23 cellular contexts compared by ENCODE assay signal in the genomic region with DNA sequence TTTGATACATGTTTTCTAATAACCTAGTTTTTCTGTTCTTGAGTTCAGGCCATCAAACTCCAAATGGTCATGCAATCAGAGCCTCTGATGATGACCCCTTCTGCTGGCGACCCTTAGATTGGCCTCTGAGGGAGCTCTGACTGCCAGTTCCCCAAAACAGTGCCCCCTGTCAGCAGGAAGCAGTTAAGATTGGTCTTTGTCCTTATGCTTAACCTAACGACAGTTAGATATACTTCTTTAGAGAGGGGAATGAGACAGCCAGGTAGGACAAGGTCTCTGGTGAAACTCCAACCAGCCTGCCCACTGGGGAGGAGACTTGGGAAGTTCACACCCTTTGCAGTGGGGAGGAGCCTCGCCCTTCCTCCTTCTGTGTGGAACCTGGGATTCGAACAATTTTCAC.
"Had no signal": no experiment of that assay in that cellular context is flagged by ENCODE, and none has a peak within 500 bp of the region (broad histone marks: within the 10 kb centered on the region; RNA-seq: fewer than 3 reads in every experiment).

No MANE protein-coding gene starts in this region.

- H3K9me3 Mint-ChIP-seq: activated B cell treated with CpG ODN at 0.5 μM for 24 hours; T-helper 2 cell treated with Interferon-gamma antibody and Interleukin-4, amounts not matched to agents 5 μg/mL and 100 μg/mL, for 36 hours had no signal

- H3K27ac ChIP-seq: brain microvascular endothelial cell, colonic mucosa, gastroesophageal sphincter, heart left ventricle, parathyroid adenoma, right lobe of liver, suprapubic skin, transverse colon had no signal

- H3K9me3 ChIP-seq: colonic mucosa, right lobe of liver, suprapubic skin, transverse colon had no signal

- DNase-seq: activated B cell treated with CpG ODN at 0.5 μM for 24 hours; activated CD4-positive, alpha-beta memory T cell treated with anti-CD3 and anti-CD28 coated beads, Interleukin-2, amount 10 ng/mL, durations not matched to agents 7 days and 5 days; activated CD4-positive, alpha-beta T cell treated with anti-CD3 and anti-CD28 coated beads for 4 hours; activated naive CD4-positive, alpha-beta T cell treated with anti-CD3 and anti-CD28 coated beads, Interleukin-2, amount 10 ng/mL, durations not matched to agents 7 days and 5 days; activated T-cell treated with anti-CD3 and anti-CD28 coated beads, Interleukin-2, amount 50 U/mL, for 1 hour; aorta; brain microvascular endothelial cell; central memory CD4-positive, alpha-beta T cell; colonic mucosa; heart left ventricle; kidney glomerular epithelial cell; left ventricle myocardium superior; natural killer cell; right lobe of liver; small intestine; stimulated activated CD4-positive, alpha-beta T cell treated with anti-CD3 and anti-CD28 coated beads, Interleukin-15, amount 100 ng/mL, for 24 hours; stimulated activated CD4-positive, alpha-beta T cell treated with anti-CD3 and anti-CD28 coated beads, Interleukin-4, amount 100 ng/mL, for 1 hour; stimulated activated naive CD8-positive, alpha-beta T cell treated with anti-CD3 and anti-CD28 coated beads, Interleukin-15, amount 100 ng/mL, for 72 hours; transverse colon had no signal

- H3K27me3 ChIP-seq: brain microvascular endothelial cell, colonic mucosa, gastroesophageal sphincter, right lobe of liver, suprapubic skin, transverse colon had no signal

- H3K4me3 Mint-ChIP-seq: activated B cell treated with CpG ODN at 0.5 μM for 24 hours; activated CD4-positive, alpha-beta memory T cell treated with anti-CD3 and anti-CD28 coated beads, Interleukin-2, amount 10 ng/mL, durations not matched to agents 7 days and 5 days; activated naive CD4-positive, alpha-beta T cell treated with anti-CD3 and anti-CD28 coated beads, Interleukin-2, amount 10 ng/mL, durations not matched to agents 7 days and 5 days; natural killer cell; stimulated activated naive CD8-positive, alpha-beta T cell treated with anti-CD3 and anti-CD28 coated beads, Interleukin-15, amount 100 ng/mL, for 72 hours; T-helper 2 cell treated with Interferon-gamma antibody and Interleukin-4, amounts not matched to agents 5 μg/mL and 100 μg/mL, for 36 hours had no signal

- H3K79me2 ChIP-seq: parathyroid adenoma had no signal

- H3K4me1 ChIP-seq: colonic mucosa, heart left ventricle, parathyroid adenoma, transverse colon had no signal

- H3K36me3 ChIP-seq: brain microvascular endothelial cell, colonic mucosa, gastroesophageal sphincter, heart left ventricle, right lobe of liver, suprapubic skin, transverse colon had no signal

- ATAC-seq: gastroesophageal sphincter; heart left ventricle; left ventricle myocardium superior; natural killer cell; right lobe of liver; stimulated activated naive CD8-positive, alpha-beta T cell treated with anti-CD3 and anti-CD28 coated beads, Interleukin-15, amount 100 ng/mL, for 72 hours had no signal

- H3K27me3 Mint-ChIP-seq: activated CD4-positive, alpha-beta memory T cell treated with anti-CD3 and anti-CD28 coated beads, Interleukin-2, amount 10 ng/mL, durations not matched to agents 7 days and 5 days; activated naive CD4-positive, alpha-beta T cell treated with anti-CD3 and anti-CD28 coated beads, Interleukin-2, amount 10 ng/mL, durations not matched to agents 7 days and 5 days had no signal

- H3K4me1 Mint-ChIP-seq: activated B cell treated with CpG ODN at 0.5 μM for 24 hours; activated CD4-positive, alpha-beta memory T cell treated with anti-CD3 and anti-CD28 coated beads, Interleukin-2, amount 10 ng/mL, durations not matched to agents 7 days and 5 days; activated naive CD4-positive, alpha-beta T cell treated with anti-CD3 and anti-CD28 coated beads, Interleukin-2, amount 10 ng/mL, durations not matched to agents 7 days and 5 days; natural killer cell; stimulated activated naive CD8-positive, alpha-beta T cell treated with anti-CD3 and anti-CD28 coated beads, Interleukin-15, amount 100 ng/mL, for 72 hours had no signal

- H3K4me3 ChIP-seq: colonic mucosa, gastroesophageal sphincter, heart left ventricle, right lobe of liver, suprapubic skin, transverse colon had no signal

- H3K27ac Mint-ChIP-seq: activated B cell treated with CpG ODN at 0.5 μM for 24 hours; activated CD4-positive, alpha-beta memory T cell treated with anti-CD3 and anti-CD28 coated beads, Interleukin-2, amount 10 ng/mL, durations not matched to agents 7 days and 5 days; activated naive CD4-positive, alpha-beta T cell treated with anti-CD3 and anti-CD28 coated beads, Interleukin-2, amount 10 ng/mL, durations not matched to agents 7 days and 5 days; natural killer cell; T-helper 2 cell treated with Interferon-gamma antibody and Interleukin-4, amounts not matched to agents 5 μg/mL and 100 μg/mL, for 36 hours had no signal

- H3K9ac ChIP-seq: parathyroid adenoma had no signal

- H2AFZ ChIP-seq: parathyroid adenoma had no signal

- H3K36me3 Mint-ChIP-seq: activated naive CD4-positive, alpha-beta T cell treated with anti-CD3 and anti-CD28 coated beads, Interleukin-2, amount 10 ng/mL, durations not matched to agents 7 days and 5 days; natural killer cell had no signal
